8 cellular contexts compared by ENCODE assay signal in the genomic region with DNA sequence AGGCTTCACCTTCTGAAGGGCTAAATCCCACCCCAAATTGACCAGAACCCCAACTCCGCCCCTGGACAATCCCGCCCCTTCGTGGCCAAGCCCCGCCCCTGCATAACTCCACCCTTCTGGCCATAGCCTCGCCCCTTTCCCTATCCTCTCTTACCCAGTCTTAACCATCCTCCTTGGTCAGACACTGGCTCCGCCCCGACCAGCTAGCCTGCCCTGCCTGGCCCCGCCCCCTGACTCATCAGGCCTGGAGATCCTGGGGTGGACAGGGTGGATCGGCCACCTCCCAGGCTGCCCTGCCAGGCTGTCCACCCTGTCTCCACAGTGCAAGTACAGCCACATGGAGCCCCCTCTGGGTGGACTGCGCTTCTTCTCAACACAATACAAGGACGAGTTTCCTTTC. TPM values are rescaled to one million over a fixed set of nuclear protein-coding genes. Genes with fewer than 3 reads are reported as not detected.
DNase-seq lines count a peak whose midpoint lies in the region; ATAC-seq, FAIRE-seq and TF ChIP-seq lines count a peak whose summit lies in the region.

No MANE protein-coding gene starts in this region.

- no peak; the same call in 1 of the 2 replicates for TF ChIP-seq POLR2A in H54 (IDR thresholded peaks at IDR 0.05; ENCODE audit: low read depth, low read length)

- DNase-seq in A172 (ENCODE audit: low spot score) (peak; percentile 97), H54 (ENCODE audit: insufficient read length, low spot score) (peak; percentile 96), SKM-1 (lab: John Stamatoyannopoulos, UW; ENCODE audit: unreplicated experiment) (peak; percentile 48), foreskin fibroblast (peak; percentile 85 to 94), skeletal muscle cell (ENCODE audit: low read depth) (peak; percentile 41), midbrain (lab: John Stamatoyannopoulos, UW) (no peak), NCI-H1436 treated with DMSO at 0.1 percent for 48 hours (lab: John Stamatoyannopoulos, UW) (no peak)

- no peak overlapping the region for H3K4me3 ChIP-seq in foreskin fibroblast (ENCODE audit: low read depth in 1 of 2, low read length in 2 of 2)
- H3K4me3 ChIP-seq in skeletal muscle cell (ENCODE audit: low read depth, low read length): no peak overlapping the region

- FAIRE-seq in H54 (lab: Jason Lieb, UNC): peak; percentile 92

- TF ChIP-seq CTCF in foreskin fibroblast (IDR thresholded peaks at IDR 0.05; ENCODE audit: low read depth, low read length): no peak

- ATAC-seq in GM19452 (IDR thresholded peaks at IDR 0.05; ENCODE audit: unreplicated experiment): no peak

RNA-seq across cellular contexts. Expression of a gene that starts 8.0 kb away (rescaled TPM):
- 47.8 and 72.7 TPM in 2 replicates for total RNA-seq in A172 (2014; rRNA removed; shearing (Covaris generic))

RNA-seq across cellular contexts. Expression of a gene that starts 14.5 kb away (rescaled TPM):
- 3.1 and 5.0 TPM in 2 replicates for total RNA-seq in A172 (2014; rRNA removed; shearing (Covaris generic))

RNA-seq across cellular contexts. Expression of a gene that starts 19.0 kb away (rescaled TPM):
- total RNA-seq in A172 (2014; rRNA removed; shearing (Covaris generic)): 3.0 and 6.7 TPM in 2 replicates

RNA-seq across cellular contexts. Expression of a gene that starts 27.6 kb away (rescaled TPM):
- total RNA-seq in A172 (2014; rRNA removed; shearing (Covaris generic)): 105 and 138 TPM in 2 replicates

Comparison
In these comparisons a context has a peak if more than half of its experiments do, and no peak if none do; other contexts are left out.
1. DNase-seq: peak in A172 (single experiment), H54 (single experiment), SKM-1 (single experiment), foreskin fibroblast (2 of 2) and skeletal muscle cell (single experiment); none in midbrain (single experiment) and NCI-H1436 treated with DMSO at 0.1 percent for 48 hours (single experiment).